ENCODE assay signal across 1 cellular context in the genomic region with DNA sequence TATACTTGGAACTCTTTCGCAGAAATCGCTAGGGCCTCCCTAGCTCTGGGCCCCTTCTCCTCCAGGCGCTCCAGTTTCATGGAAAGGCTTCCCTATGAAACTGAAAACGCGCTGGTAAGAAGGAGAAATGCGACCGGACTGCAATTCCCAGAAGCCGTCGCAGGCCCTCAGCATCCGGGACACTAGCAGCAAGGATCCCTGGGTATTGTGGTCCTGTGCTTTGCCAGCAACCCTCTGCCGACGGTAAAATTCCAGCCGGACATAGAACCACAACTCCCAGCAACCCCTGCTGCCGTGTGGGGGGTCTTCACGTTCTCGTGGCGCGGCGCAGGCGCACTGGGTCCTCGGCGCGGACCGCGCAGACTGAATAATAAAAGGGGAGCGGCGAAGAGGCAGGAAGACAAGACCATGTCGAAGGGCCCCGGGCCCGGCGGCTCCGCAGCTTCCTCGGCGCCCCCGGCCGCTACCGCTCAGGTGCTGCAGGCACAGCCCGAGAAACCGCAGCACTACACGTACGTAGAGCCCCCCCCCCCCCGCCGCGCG.
TF ChIP-seq lines count a peak whose summit lies in the region.

UNK (plus strand) TSS at position 334 of the 543 bp plus-strand sequence; CDS start at position 409, 75 bp downstream.

TF ChIP-seq in GM12878, 131 proteins besides CTCF, POLR2A, EP300 and RAD21 (continued from another document):
- TF ChIP-seq, protein P1, sequence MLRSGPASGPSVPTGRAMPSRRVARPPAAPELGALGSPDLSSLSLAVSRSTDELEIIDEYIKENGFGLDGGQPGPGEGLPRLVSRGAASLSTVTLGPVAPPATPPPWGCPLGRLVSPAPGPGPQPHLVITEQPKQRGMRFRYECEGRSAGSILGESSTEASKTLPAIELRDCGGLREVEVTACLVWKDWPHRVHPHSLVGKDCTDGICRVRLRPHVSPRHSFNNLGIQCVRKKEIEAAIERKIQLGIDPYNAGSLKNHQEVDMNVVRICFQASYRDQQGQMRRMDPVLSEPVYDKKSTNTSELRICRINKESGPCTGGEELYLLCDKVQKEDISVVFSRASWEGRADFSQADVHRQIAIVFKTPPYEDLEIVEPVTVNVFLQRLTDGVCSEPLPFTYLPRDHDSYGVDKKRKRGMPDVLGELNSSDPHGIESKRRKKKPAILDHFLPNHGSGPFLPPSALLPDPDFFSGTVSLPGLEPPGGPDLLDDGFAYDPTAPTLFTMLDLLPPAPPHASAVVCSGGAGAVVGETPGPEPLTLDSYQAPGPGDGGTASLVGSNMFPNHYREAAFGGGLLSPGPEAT (IDR thresholded peaks at IDR 0.05; ENCODE audit: low read depth) = no peak; the same call in 1 of the 2 replicates
- TF ChIP-seq SP1 (IDR thresholded peaks at IDR 0.05; ENCODE audit: low read depth, low read length) (peak; percentile 36), HCFC1 (IDR thresholded peaks at IDR 0.05; ENCODE audit: low read length) (peak; percentile 100), SPI1 (IDR thresholded peaks at IDR 0.05; ENCODE audit: borderline replicate concordance, insufficient read depth, low read depth, low read length) (peak; percentile 33; the same call in 1 of the 2 replicates), KLF5 (IDR thresholded peaks at IDR 0.05; ENCODE audit: partially characterized antibody) (peak; percentile 25), MEF2A (IDR thresholded peaks at IDR 0.05; ENCODE audit: insufficient read depth, low read depth, low read length) (no peak), IKZF2 (IDR thresholded peaks at IDR 0.05) (peak; percentile 73 to 76; a peak in 3 of 4 replicates), SREBF1 (IDR thresholded peaks at IDR 0.05; ENCODE audit: low read length) (peak; percentile 92), LARP7 (IDR thresholded peaks at IDR 0.05) (no peak), ZNF384 (IDR thresholded peaks at IDR 0.05; ENCODE audit: borderline replicate concordance, low read depth, low read length) (no peak), ETV6 (conservative IDR thresholded peaks at IDR 0.05 in 1 of 2, IDR thresholded peaks at IDR 0.05 in 1 of 2; ENCODE audit: borderline replicate concordance in 1 of 2, low read depth in 1 of 2) (no peak), BRCA1 (IDR thresholded peaks at IDR 0.05; ENCODE audit: low read depth, low read length) (no peak), PKNOX1 (IDR thresholded peaks at IDR 0.05) (peak; percentile 81), SMAD5 (IDR thresholded peaks at IDR 0.05; ENCODE audit: low read depth) (0 out of 2 replicates have a peak, but pooled peaks have one; percentile 5), NRF1 (conservative IDR thresholded peaks at IDR 0.05; ENCODE audit: low read depth, low read length) (peak; percentile 93)
- TF ChIP-seq, protein P2, sequence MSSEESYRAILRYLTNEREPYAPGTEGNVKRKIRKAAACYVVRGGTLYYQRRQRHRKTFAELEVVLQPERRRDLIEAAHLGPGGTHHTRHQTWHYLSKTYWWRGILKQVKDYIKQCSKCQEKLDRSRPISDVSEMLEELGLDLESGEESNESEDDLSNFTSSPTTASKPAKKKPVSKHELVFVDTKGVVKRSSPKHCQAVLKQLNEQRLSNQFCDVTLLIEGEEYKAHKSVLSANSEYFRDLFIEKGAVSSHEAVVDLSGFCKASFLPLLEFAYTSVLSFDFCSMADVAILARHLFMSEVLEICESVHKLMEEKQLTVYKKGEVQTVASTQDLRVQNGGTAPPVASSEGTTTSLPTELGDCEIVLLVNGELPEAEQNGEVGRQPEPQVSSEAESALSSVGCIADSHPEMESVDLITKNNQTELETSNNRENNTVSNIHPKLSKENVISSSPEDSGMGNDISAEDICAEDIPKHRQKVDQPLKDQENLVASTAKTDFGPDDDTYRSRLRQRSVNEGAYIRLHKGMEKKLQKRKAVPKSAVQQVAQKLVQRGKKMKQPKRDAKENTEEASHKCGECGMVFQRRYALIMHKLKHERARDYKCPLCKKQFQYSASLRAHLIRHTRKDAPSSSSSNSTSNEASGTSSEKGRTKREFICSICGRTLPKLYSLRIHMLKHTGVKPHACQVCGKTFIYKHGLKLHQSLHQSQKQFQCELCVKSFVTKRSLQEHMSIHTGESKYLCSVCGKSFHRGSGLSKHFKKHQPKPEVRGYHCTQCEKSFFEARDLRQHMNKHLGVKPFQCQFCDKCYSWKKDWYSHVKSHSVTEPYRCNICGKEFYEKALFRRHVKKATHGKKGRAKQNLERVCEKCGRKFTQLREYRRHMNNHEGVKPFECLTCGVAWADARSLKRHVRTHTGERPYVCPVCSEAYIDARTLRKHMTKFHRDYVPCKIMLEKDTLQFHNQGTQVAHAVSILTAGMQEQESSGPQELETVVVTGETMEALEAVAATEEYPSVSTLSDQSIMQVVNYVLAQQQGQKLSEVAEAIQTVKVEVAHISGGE (CRISPR knock-in tag; IDR thresholded peaks at IDR 0.05) = no peak
